9 cellular contexts compared by ENCODE assay signal in the genomic region with DNA sequence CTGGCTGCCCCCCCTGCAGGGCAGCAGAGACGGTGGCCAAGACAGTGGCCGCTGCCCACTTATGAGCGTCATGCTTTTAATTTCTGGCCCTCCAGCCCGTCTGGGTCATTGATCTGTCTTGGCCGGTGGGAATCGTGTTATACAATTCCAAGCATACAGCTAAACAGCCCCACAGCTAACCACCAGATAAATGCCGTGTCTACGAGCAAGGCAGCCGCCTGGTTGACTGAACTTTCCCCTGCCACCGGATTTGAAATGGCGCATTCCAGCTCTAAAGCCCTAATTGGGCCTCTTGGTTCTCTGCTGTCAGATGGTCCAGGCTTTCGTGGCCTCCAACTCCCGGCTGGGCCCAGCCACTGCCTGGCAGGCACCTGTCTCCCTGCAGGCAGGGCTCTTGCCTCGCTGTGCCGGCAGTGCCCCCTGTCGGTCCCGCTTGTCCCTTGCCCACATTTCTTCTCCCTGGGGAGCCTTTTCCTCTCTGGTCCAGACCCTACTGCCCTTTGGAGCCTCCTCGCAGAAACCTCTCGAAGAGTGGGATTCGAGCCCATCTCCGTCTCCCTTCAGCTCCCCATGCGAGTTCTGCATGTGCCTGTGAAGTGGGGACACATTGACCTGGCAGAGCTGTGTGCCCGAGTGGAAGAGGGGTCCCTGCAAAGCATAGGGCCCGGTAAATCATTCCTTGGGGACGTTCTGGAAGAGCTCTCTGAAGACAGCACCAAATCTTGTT. TPM values are rescaled to one million over a fixed set of nuclear protein-coding genes. Genes with fewer than 3 reads are reported as not detected.
DNase-seq lines count a peak whose midpoint lies in the region; ATAC-seq and TF ChIP-seq lines count a peak whose summit lies in the region.
"Had no signal": no experiment of that assay in that cellular context is flagged by ENCODE, and none has a peak within 500 bp of the region (broad histone marks: within the 10 kb centered on the region; RNA-seq: fewer than 3 reads in every experiment).

No MANE protein-coding gene starts in this region.

- no peak for ATAC-seq in GM18505 (IDR thresholded peaks at IDR 0.05; ENCODE audit: unreplicated experiment)
- ATAC-seq: right cardiac atrium had no signal

- H3K9me3 ChIP-seq in BE2C: no peaks in the 10 kb centered on the region

- peaks cover 97% of the 10 kb centered on the region for H3K27me3 ChIP-seq in BE2C

- H3K9me3 Mint-ChIP-seq in glutamatergic neuron (ENCODE audit: unreplicated experiment): peaks cover 17% of the 10 kb centered on the region

- no peak overlapping the region for H3K4me3 ChIP-seq in BE2C (ENCODE audit: low read depth, low read length)

- no peaks in the 10 kb centered on the region for H3K36me3 Mint-ChIP-seq in glutamatergic neuron (ENCODE audit: unreplicated experiment)

- DNase-seq in BE2C (peak; percentile 75), GM13977 (ENCODE audit: low spot score) (peak; percentile 82), NCI-H446 treated with DMSO at 0.1 percent for 48 hours (lab: John Stamatoyannopoulos, UW) (peak; percentile 62), activated T-cell treated with anti-CD3 and anti-CD28 coated beads for 4 hours (peak; percentile 5), glutamatergic neuron (peak; percentile 82), epidermal melanocyte (ENCODE audit: insufficient read length, low spot score) (no peak)
- peak; percentile 49 to 79 for DNase-seq in stimulated activated CD4-positive, alpha-beta T cell treated with anti-CD3 and anti-CD28 coated beads, Interleukin-2, amount 100 ng/mL, for 24 hours

- H3K27ac Mint-ChIP-seq in glutamatergic neuron (ENCODE audit: unreplicated experiment): peak overlapping the region; percentile 66

- TF ChIP-seq POLR2A in GM18505 (IDR thresholded peaks at IDR 0.05; ENCODE audit: borderline replicate concordance, extremely low read depth, insufficient read depth, insufficient read length): no peak

- peaks cover 27% of the 10 kb centered on the region for H3K4me1 Mint-ChIP-seq in glutamatergic neuron (ENCODE audit: low read depth, unreplicated experiment)

- peak overlapping the region; percentile 67 for H3K4me3 Mint-ChIP-seq in glutamatergic neuron (ENCODE audit: unreplicated experiment)

- no peaks in the 10 kb centered on the region for H3K4me1 ChIP-seq in BE2C

- in situ Hi-C loops in GM13977 (cut with MboI; ENCODE audit: low pct_unique_long_range_greater_than_20kb, low sequenced_read_pairs, unreplicated experiment): no loop called here

- H3K27me3 Mint-ChIP-seq in glutamatergic neuron (ENCODE audit: unreplicated experiment): peaks cover 29% of the 10 kb centered on the region

- TF ChIP-seq CTCF in BE2C (IDR thresholded peaks at IDR 0.05; ENCODE audit: low read depth, low read length): peak; percentile 66
- peak; percentile 69 for TF ChIP-seq CTCF in GM13977 (IDR thresholded peaks at IDR 0.05; ENCODE audit: extremely low read depth, insufficient read depth, missing control alignments)
- TF ChIP-seq CTCF in glutamatergic neuron (IDR thresholded peaks at IDR 0.05; ENCODE audit: partially characterized antibody, unreplicated experiment): peak; percentile 96

- no peaks in the 10 kb centered on the region for H3K36me3 ChIP-seq in BE2C

RNA-seq across cellular contexts. Expression of gene RBFOX3, which starts 1.8 kb away (rescaled TPM):
- polyA plus RNA-seq in BE2C (2012; ENCODE audit: insufficient read depth, insufficient read length, low read depth): 0.25 TPM
- total RNA-seq in glutamatergic neuron (ENCODE audit: unreplicated experiment): 110 TPM
- total RNA-seq: right cardiac atrium had no signal
